ENCODE assay signal across 28 cellular contexts in the genomic region with DNA sequence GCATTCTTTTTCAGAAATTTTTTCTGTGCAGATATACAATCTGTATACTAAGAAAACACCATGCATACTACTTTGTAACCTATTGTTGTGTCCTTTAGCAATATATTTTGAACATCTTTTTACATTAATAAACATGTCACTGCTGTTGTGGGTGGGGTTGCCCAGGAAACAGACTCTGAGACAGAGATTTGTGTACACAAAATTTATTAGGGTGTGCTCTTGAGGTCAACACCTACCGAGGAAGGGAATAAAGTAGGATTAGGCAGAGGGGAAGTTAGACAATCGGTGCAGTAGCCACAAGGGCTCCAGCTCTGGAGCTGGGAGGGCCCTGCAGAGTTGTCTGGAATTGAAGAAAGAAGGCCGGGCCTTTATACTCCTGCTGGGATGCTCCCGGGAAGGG. TPM values are rescaled to one million over a fixed set of nuclear protein-coding genes. Genes with fewer than 3 reads are reported as not detected.
"Had no signal": no experiment of that assay in that cellular context is flagged by ENCODE, and none has a peak within 500 bp of the region (broad histone marks: within the 10 kb centered on the region; RNA-seq: fewer than 3 reads in every experiment).

No MANE protein-coding gene starts in this region.

- H3K4me3 ChIP-seq: gastrocnemius medialis, heart right ventricle, spleen, stomach, thoracic aorta had no signal

- FAIRE-seq: endometrium, urothelium cell line had no signal

- H3K27me3 ChIP-seq: gastrocnemius medialis, spleen had no signal

- H3K4me3 Mint-ChIP-seq: natural killer cell; stimulated activated naive B cell treated with anti-CD40 and anti-IgM and Interleukin-4, amounts not matched to agents 10 μg/mL and 1 μg/mL and 100 μg/mL, for 72 hours had no signal

- H3K36me3 Mint-ChIP-seq: natural killer cell; stimulated activated naive B cell treated with anti-CD40 and anti-IgM and Interleukin-4, amounts not matched to agents 10 μg/mL and 1 μg/mL and 100 μg/mL, for 72 hours had no signal

- H3K4me1 ChIP-seq: gastrocnemius medialis, heart right ventricle, spleen, stomach had no signal

- H3K27ac Mint-ChIP-seq: natural killer cell; stimulated activated naive B cell treated with anti-CD40 and anti-IgM and Interleukin-4, amounts not matched to agents 10 μg/mL and 1 μg/mL and 100 μg/mL, for 72 hours had no signal

- H3K9me3 ChIP-seq: gastrocnemius medialis, heart right ventricle, spleen, thoracic aorta had no signal

- ATAC-seq: esophagus mucosa; gastrocnemius medialis; heart right ventricle; left lobe of liver; natural killer cell; sciatic nerve; stimulated activated naive B cell treated with anti-CD40 and anti-IgM and Interleukin-4, amounts not matched to agents 10 μg/mL and 1 μg/mL and 100 μg/mL, for 72 hours had no signal

- H3K36me3 ChIP-seq: gastrocnemius medialis, heart right ventricle, spleen, stomach, thoracic aorta had no signal

- DNase-seq: cortex of kidney; effector memory CD4-positive, alpha-beta T cell; gastrocnemius medialis; heart right ventricle; hypothalamus; islet precursor cell; mammary epithelial cell; natural killer cell; posterior cingulate gyrus; spleen; stimulated activated CD4-positive, alpha-beta T cell treated with anti-CD3 and anti-CD28 coated beads, Interleukin-15, amount 100 ng/mL, for 24 hours; stimulated activated CD4-positive, alpha-beta T cell treated with anti-CD3 and anti-CD28 coated beads, Interleukin-2, amount 100 ng/mL, for 24 hours; stimulated activated CD4-positive, alpha-beta T cell treated with anti-CD3 and anti-CD28 coated beads, Interleukin-4, amount 100 ng/mL, for 4 hours; stimulated activated naive B cell treated with anti-CD40 and anti-IgM and Interleukin-4, amounts not matched to agents 10 μg/mL and 1 μg/mL and 100 μg/mL, for 72 hours; stomach; substantia nigra had no signal

- H3K9me3 Mint-ChIP-seq: natural killer cell; stimulated activated naive B cell treated with anti-CD40 and anti-IgM and Interleukin-4, amounts not matched to agents 10 μg/mL and 1 μg/mL and 100 μg/mL, for 72 hours had no signal

- H3K27ac ChIP-seq: gastrocnemius medialis, heart right ventricle, spleen, stomach, thoracic aorta had no signal

- H3K4me1 Mint-ChIP-seq: natural killer cell; stimulated activated naive B cell treated with anti-CD40 and anti-IgM and Interleukin-4, amounts not matched to agents 10 μg/mL and 1 μg/mL and 100 μg/mL, for 72 hours had no signal

RNA-seq across cellular contexts. Expression of a gene that starts 56.4 kb away (rescaled TPM):
- total RNA-seq: esophagus mucosa, fibroblast of lung, left lobe of liver, mucosa of gallbladder, myocyte, natural killer cell, omental fat pad, pulmonary artery endothelial cell, sciatic nerve, skeletal muscle tissue, stomach, thoracic aorta had no signal
- polyA plus RNA-seq: fibroblast of lung had no signal
